In genomic region chr7:17599733-17600685, GRCh38 we compare ENCODE assay signal across 9 cellular contexts.
DNase-seq lines count a peak whose midpoint lies in the region; ATAC-seq and TF ChIP-seq lines count a peak whose summit lies in the region.
"Had no signal": no experiment of that assay in that cellular context is flagged by ENCODE, and none has a peak within 500 bp of the region (broad histone marks: within the 10 kb centered on the region; RNA-seq: fewer than 3 reads in every experiment).

No MANE protein-coding gene starts in this region.

- H3K27me3 ChIP-seq in RWPE2 (ENCODE audit: insufficient read depth, poor library complexity, severe bottlenecking), result no peaks in the 10 kb centered on the region
- no peaks in the 10 kb centered on the region for H3K27me3 ChIP-seq in suprapubic skin

- H3K9me3 ChIP-seq in RWPE2 (ENCODE audit: severe bottlenecking), result peaks cover 6% of the 10 kb centered on the region
- no peaks in the 10 kb centered on the region for H3K9me3 ChIP-seq in suprapubic skin
- no peaks in the 10 kb centered on the region for H3K9me3 ChIP-seq in OCI-LY7 (ENCODE audit: low read length)

- H2AFZ ChIP-seq in OCI-LY7 (ENCODE audit: low read length), result no peak overlapping the region

- no peak overlapping the region for H3K4me3 ChIP-seq in RWPE2 (ENCODE audit: severe bottlenecking)
- no peak overlapping the region for H3K4me3 ChIP-seq in suprapubic skin
- no peak overlapping the region for H3K4me3 ChIP-seq in OCI-LY7 (ENCODE audit: low read depth, low read length, poor library complexity, severe bottlenecking)
- H3K4me3 ChIP-seq: left ventricle myocardium inferior had no signal

- no TSS peak for BruUV-seq in OCI-LY7 (replicated peaks; lab: Mats Ljungman, UMichigan)

- no peaks in the 10 kb centered on the region for H3K27me3 Mint-ChIP-seq in HFFc6 (ENCODE audit: insufficient read depth)

- H3K27ac ChIP-seq in RWPE2 (ENCODE audit: poor library complexity, severe bottlenecking), result peak overlapping the region; percentile 93
- H3K27ac ChIP-seq in suprapubic skin, result peak overlapping the region; percentile 40
- H3K27ac ChIP-seq in OCI-LY7 (ENCODE audit: low read depth, low read length, poor library complexity, severe bottlenecking), result no peak overlapping the region
- H3K27ac ChIP-seq: left ventricle myocardium inferior had no signal

- peaks cover 35% of the 10 kb centered on the region for H3K4me1 ChIP-seq in RWPE2 (ENCODE audit: insufficient read depth, poor library complexity, severe bottlenecking)
- H3K4me1 ChIP-seq in suprapubic skin, result peaks cover 23% of the 10 kb centered on the region
- no peaks in the 10 kb centered on the region for H3K4me1 ChIP-seq in OCI-LY7 (ENCODE audit: insufficient read depth, low read length, poor library complexity, severe bottlenecking)
- H3K4me1 ChIP-seq: left ventricle myocardium inferior had no signal

- no peaks in the 10 kb centered on the region for H3K79me2 ChIP-seq in OCI-LY7 (ENCODE audit: insufficient read depth, low read depth, low read length)

- POLR2A ChIA-PET in OCI-LY7 (lab: Charles Lee), result no interaction called here

- H3K9me3 Mint-ChIP-seq in HFFc6, result peaks cover 14% of the 10 kb centered on the region

- no peaks in the 10 kb centered on the region for H3K36me3 ChIP-seq in RWPE2 (ENCODE audit: low read depth)
- no peaks in the 10 kb centered on the region for H3K36me3 ChIP-seq in suprapubic skin
- no peaks in the 10 kb centered on the region for H3K36me3 ChIP-seq in OCI-LY7 (ENCODE audit: insufficient read depth, low read length)
- H3K36me3 ChIP-seq: left ventricle myocardium inferior had no signal

- peak; percentile 89 for ATAC-seq in RWPE2 (ENCODE audit: low read depth)
- no peak for ATAC-seq in GM18511 (IDR thresholded peaks at IDR 0.05; ENCODE audit: unreplicated experiment)

- intact Hi-C loops in OCI-LY7 (cut with micrococcal nuclease; ENCODE audit: unreplicated experiment), result no loop called here

- H3K4me1 Mint-ChIP-seq in HFFc6 (ENCODE audit: low read depth), result peaks cover 55% of the 10 kb centered on the region

- H4K20me1 ChIP-seq in OCI-LY7 (ENCODE audit: insufficient read depth, low read length), result no peaks in the 10 kb centered on the region

- no peak overlapping the region for H3K4me2 ChIP-seq in OCI-LY7 (ENCODE audit: low read length)

- H3K27ac Mint-ChIP-seq in HFFc6, result peak overlapping the region; percentile 45

- TF ChIP-seq POLR2A in suprapubic skin (IDR thresholded peaks at IDR 0.05), result no peak

- CTCF ChIA-PET in OCI-LY7 (lab: Charles Lee; ENCODE audit: unreplicated experiment), result no interaction called here

- WGBS in suprapubic skin, result 49% methylated on average over 8 of the region's 8 CpGs

- no peak for TF ChIP-seq EP300 in suprapubic skin (IDR thresholded peaks at IDR 0.05)

- peak overlapping the region; percentile 15; the same call in 1 of the 2 replicates for H3K4me3 Mint-ChIP-seq in HFFc6

- TF ChIP-seq CTCF in HFFc6 (IDR thresholded peaks at IDR 0.05) (no peak), RWPE2 (IDR thresholded peaks at IDR 0.05; ENCODE audit: poor library complexity, severe bottlenecking) (no peak), suprapubic skin (IDR thresholded peaks at IDR 0.05) (no peak), OCI-LY7 (conservative IDR thresholded peaks at IDR 0.05; ENCODE audit: low read length) (no peak)

- H3K36me3 Mint-ChIP-seq in HFFc6 (ENCODE audit: low read depth), result peaks cover 22% of the 10 kb centered on the region

- no peaks in the 10 kb centered on the region for H3K9me2 ChIP-seq in OCI-LY7 (ENCODE audit: insufficient read depth, low read length)

- peak; percentile 82 for DNase-seq in HFFc6
- no peak for DNase-seq in RWPE2 (ENCODE audit: low spot score)
- DNase-seq in fibroblast of peridontal ligament (ENCODE audit: extremely low read depth), result peak; percentile 99
- DNase-seq in suprapubic skin (ENCODE audit: low spot score in 2 of 2), result no peak
- DNase-seq in NCI-H1092 (lab: John Stamatoyannopoulos, UW), result no peak
- no peak for DNase-seq in OCI-LY7 (ENCODE audit: low spot score)
- DNase-seq: left ventricle myocardium inferior, NCI-H187 treated with DMSO at 0.1 percent for 48 hours had no signal

Comparison
In these comparisons a context has a peak if more than half of its experiments do, and no peak if none do; other contexts are left out.
1. DNase-seq: peak in HFFc6 (single experiment) and fibroblast of peridontal ligament (single experiment); none in RWPE2 (single experiment), suprapubic skin (0 of 2), NCI-H1092 (single experiment) and OCI-LY7 (single experiment).